In the genomic region with DNA sequence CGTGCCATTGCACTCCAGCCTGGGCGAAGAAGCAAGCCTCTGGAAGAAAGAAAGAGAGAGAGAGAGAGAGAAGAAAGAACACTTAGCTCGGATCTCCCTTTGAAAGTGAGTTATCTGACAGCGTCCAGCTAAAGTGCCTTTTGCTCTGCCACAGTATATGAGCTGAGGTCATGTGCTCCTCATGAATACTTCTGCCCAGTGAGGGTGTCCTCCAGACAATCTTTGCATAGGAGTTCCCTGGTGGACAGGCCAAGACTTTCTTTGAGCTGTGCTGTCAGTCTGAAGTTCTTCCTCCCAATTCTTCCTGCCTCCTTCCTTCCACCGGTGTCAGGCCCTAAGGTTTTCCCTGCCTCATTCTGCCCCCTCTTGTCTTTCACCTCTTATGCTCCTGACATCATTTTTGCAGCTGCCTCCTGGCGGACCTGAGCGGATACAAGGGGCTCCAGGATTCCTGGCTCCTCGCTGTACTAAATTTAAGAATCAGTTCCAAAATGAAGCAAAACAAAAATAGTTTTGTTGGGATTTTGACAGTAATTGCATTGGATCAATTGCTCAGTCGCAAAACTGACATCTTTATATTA, we compare ENCODE assay signal across 16 cellular contexts. TPM values are rescaled to one million over a fixed set of nuclear protein-coding genes. Genes with fewer than 3 reads are reported as not detected.
DNase-seq lines count a peak whose midpoint lies in the region; ATAC-seq and TF ChIP-seq lines count a peak whose summit lies in the region.
"Had no signal": no experiment of that assay in that cellular context is flagged by ENCODE, and none has a peak within 500 bp of the region (broad histone marks: within the 10 kb centered on the region; RNA-seq: fewer than 3 reads in every experiment).

No MANE protein-coding gene starts in this region.

- no peak overlapping the region for H3K27ac ChIP-seq in HEK293 (ENCODE audit: extremely low read depth, low read depth, low read length)
- H3K27ac ChIP-seq: GM23248 had no signal

- CTCF ChIA-PET in HEK293 (lab: Yijun Ruan, JAX), result interaction anchor here (0.8 kb wide), 1 partner anchor 21 kb away, joined by 3 read pairs; no protein-coding TSS in a partner anchor
- CTCF ChIA-PET in WTC11 (lab: Charles Lee), result interaction anchor here (1.4 kb wide), 1 partner anchor 63 kb away, joined by 3 read pairs; no protein-coding TSS in a partner anchor

- H3K9me3 Mint-ChIP-seq in WTC11, result peaks cover 27% of the 10 kb centered on the region
- H3K9me3 Mint-ChIP-seq in endothelial cell (ENCODE audit: unreplicated experiment), result no peaks in the 10 kb centered on the region
- H3K9me3 Mint-ChIP-seq: CD8-positive, alpha-beta T cell; HFFc6 had no signal

- H3K36me3 ChIP-seq in HEK293 (ENCODE audit: control insufficient read depth in 2 of 2, insufficient read depth in 1 of 2, low read length in 2 of 2), result peaks cover 7 to 43% of the 10 kb centered on the region in 2 experiments; a peak in 2 of 3 replicates

- POLR2A ChIA-PET in HEK293 (lab: Yijun Ruan, JAX) (no interaction called here), WTC11 (lab: Charles Lee) (no interaction called here)

- H3K4me1 ChIP-seq in HEK293 (ENCODE audit: control insufficient read depth, insufficient read depth, low read length), result no peaks in the 10 kb centered on the region
- H3K4me1 ChIP-seq: HAP-1 had no signal

- H3K4me3 ChIP-seq in HEK293 (ENCODE audit: low read depth, low read length), result no peak overlapping the region
- H3K4me3 ChIP-seq: GM12878, GM23248, HAP-1 had no signal

- TF ChIP-seq CTCF in HEK293 (tag by site-specific recombination; IDR thresholded peaks at IDR 0.05) (no peak), WTC11 (IDR thresholded peaks at IDR 0.05) (no peak), endothelial cell (IDR thresholded peaks at IDR 0.05; ENCODE audit: unreplicated experiment) (no peak)

- no peaks in the 10 kb centered on the region for H3K9me3 ChIP-seq in HEK293 (ENCODE audit: control insufficient read depth, insufficient read depth, low read depth, low read length)
- H3K9me3 ChIP-seq: HAP-1 had no signal

- H3K4me1 Mint-ChIP-seq in WTC11, result no peaks in the 10 kb centered on the region
- peaks cover 4% of the 10 kb centered on the region for H3K4me1 Mint-ChIP-seq in endothelial cell (ENCODE audit: unreplicated experiment)
- H3K4me1 Mint-ChIP-seq: CD14-positive monocyte had no signal

- ATAC-seq in WTC11 (no peak), HG02588 (IDR thresholded peaks at IDR 0.05; ENCODE audit: unreplicated experiment) (no peak)
- ATAC-seq: CD8-positive, alpha-beta T cell; GM12878 had no signal

- no peaks in the 10 kb centered on the region for H3K27me3 Mint-ChIP-seq in WTC11 (ENCODE audit: low read depth)
- peaks cover 2% of the 10 kb centered on the region for H3K27me3 Mint-ChIP-seq in endothelial cell (ENCODE audit: unreplicated experiment)

- H3K36me3 Mint-ChIP-seq in WTC11, result peaks cover 52% of the 10 kb centered on the region
- no peaks in the 10 kb centered on the region for H3K36me3 Mint-ChIP-seq in endothelial cell (ENCODE audit: low read depth, unreplicated experiment)
- H3K36me3 Mint-ChIP-seq: CD8-positive, alpha-beta T cell had no signal

- H3K27ac Mint-ChIP-seq in WTC11, result peak overlapping the region; percentile 39; the same call in 1 of the 2 replicates
- H3K27ac Mint-ChIP-seq in endothelial cell (ENCODE audit: unreplicated experiment), result no peak overlapping the region
- H3K27ac Mint-ChIP-seq: CD14-positive monocyte; CD8-positive, alpha-beta T cell; HFFc6 had no signal

- H3K4me3 Mint-ChIP-seq in WTC11 (no peak overlapping the region), endothelial cell (ENCODE audit: unreplicated experiment) (no peak overlapping the region)
- H3K4me3 Mint-ChIP-seq: CD14-positive monocyte; CD8-positive, alpha-beta T cell; HFFc6 had no signal

- DNase-seq in WTC11 (ENCODE audit: low spot score), result no peak
- peak; percentile 4 for DNase-seq in endothelial cell (ENCODE audit: low spot score)
- DNase-seq in activated CD4-positive, alpha-beta T cell treated with anti-CD3 and anti-CD28 coated beads, Interleukin-2, amount 50 U/mL, for 1 hour, result no peak
- DNase-seq in EL, result no peak
- DNase-seq in HuH-7.5 (ENCODE audit: low spot score), result no peak
- DNase-seq: CD8-positive, alpha-beta T cell; COR-L47; GM23248; HFFc6; IMR-90; KG1 had no signal

TF ChIP-seq in HEK293, 187 proteins besides CTCF, POLR2A, EP300 and RAD21:
- TF ChIP-seq SETDB1 (IDR thresholded peaks at IDR 0.05; ENCODE audit: insufficient read length, low read length), result peak; percentile 11
- TF ChIP-seq ZNF26 (tag by site-specific recombination; IDR thresholded peaks at IDR 0.05), result no peak

TF ChIP-seq in WTC11, 78 proteins besides CTCF, POLR2A, EP300 and RAD21 (continues in another document):
- TF ChIP-seq NFYB (CRISPR knock-in tag; conservative IDR thresholded peaks at IDR 0.05; ENCODE audit: low read depth) (no peak), ELF4 (CRISPR knock-in tag; IDR thresholded peaks at IDR 0.05; ENCODE audit: low read depth) (no peak), NR1H2 (CRISPR knock-in tag; IDR thresholded peaks at IDR 0.05) (no peak), ZNF232 (CRISPR knock-in tag; IDR thresholded peaks at IDR 0.05) (no peak), NFE2L1 (CRISPR knock-in tag; IDR thresholded peaks at IDR 0.05) (no peak), ZNF416 (CRISPR knock-in tag; IDR thresholded peaks at IDR 0.05) (no peak)
- TF ChIP-seq, protein P1, sequence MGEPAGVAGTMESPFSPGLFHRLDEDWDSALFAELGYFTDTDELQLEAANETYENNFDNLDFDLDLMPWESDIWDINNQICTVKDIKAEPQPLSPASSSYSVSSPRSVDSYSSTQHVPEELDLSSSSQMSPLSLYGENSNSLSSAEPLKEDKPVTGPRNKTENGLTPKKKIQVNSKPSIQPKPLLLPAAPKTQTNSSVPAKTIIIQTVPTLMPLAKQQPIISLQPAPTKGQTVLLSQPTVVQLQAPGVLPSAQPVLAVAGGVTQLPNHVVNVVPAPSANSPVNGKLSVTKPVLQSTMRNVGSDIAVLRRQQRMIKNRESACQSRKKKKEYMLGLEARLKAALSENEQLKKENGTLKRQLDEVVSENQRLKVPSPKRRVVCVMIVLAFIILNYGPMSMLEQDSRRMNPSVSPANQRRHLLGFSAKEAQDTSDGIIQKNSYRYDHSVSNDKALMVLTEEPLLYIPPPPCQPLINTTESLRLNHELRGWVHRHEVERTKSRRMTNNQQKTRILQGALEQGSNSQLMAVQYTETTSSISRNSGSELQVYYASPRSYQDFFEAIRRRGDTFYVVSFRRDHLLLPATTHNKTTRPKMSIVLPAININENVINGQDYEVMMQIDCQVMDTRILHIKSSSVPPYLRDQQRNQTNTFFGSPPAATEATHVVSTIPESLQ (CRISPR knock-in tag; IDR thresholded peaks at IDR 0.05), result no peak
- TF ChIP-seq, protein P2, sequence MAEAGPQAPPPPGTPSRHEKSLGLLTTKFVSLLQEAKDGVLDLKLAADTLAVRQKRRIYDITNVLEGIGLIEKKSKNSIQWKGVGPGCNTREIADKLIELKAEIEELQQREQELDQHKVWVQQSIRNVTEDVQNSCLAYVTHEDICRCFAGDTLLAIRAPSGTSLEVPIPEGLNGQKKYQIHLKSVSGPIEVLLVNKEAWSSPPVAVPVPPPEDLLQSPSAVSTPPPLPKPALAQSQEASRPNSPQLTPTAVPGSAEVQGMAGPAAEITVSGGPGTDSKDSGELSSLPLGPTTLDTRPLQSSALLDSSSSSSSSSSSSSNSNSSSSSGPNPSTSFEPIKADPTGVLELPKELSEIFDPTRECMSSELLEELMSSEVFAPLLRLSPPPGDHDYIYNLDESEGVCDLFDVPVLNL (CRISPR knock-in tag; IDR thresholded peaks at IDR 0.05; ENCODE audit: borderline replicate concordance, low read depth), result no peak
- TF ChIP-seq, protein P3, sequence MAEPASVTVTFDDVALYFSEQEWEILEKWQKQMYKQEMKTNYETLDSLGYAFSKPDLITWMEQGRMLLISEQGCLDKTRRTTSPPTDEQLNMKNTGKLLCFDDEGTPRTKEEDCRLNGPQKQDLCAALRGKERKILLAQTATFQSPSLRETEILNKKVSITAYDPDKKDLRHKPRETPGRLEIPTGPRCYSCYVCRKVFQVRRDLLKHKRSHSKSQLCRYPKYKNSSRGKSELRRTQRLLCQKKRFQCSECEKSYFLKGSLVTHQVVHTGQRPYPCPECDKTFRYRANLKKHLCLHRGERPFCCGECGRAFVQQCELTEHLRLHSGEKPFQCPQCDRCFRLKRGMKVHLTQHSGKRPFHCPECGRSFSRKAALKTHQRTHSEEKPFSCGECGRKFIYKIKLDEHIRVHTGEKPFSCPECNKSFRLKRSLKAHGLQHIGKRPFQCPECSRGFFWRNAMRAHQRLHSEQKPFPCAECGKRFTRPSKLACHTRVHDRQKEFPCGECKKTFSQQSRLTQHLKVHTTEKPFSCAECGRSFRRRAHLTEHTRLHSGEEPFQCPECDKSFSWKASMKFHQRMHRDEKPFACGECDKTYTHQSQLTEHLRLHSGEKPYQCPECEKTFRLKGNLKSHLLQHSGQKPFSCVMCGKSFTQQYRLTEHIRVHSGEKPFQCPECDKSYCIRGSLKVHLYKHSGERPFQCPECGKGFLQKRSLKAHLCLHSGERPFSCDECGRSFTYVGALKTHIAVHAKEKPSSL (CRISPR knock-in tag; conservative IDR thresholded peaks at IDR 0.05), result no peak
- TF ChIP-seq, protein P4, sequence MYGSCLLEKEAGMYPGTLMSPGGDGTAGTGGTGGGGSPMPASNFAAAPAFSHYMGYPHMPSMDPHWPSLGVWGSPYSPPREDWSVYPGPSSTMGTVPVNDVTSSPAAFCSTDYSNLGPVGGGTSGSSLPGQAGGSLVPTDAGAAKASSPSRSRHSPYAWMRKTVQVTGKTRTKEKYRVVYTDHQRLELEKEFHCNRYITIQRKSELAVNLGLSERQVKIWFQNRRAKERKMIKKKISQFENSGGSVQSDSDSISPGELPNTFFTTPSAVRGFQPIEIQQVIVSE (CRISPR knock-in tag; IDR thresholded peaks at IDR 0.05; ENCODE audit: borderline replicate concordance), result no peak

RNA-seq across cellular contexts. Expression of gene XRCC2, which starts 31.9 kb away (rescaled TPM):
- total RNA-seq in WTC11 (2021) (21.2 to 25.4 TPM (median 21.7 TPM) in 3 replicates), endothelial cell (ENCODE audit: unreplicated experiment) (2.9 TPM)
